14 cellular contexts compared by ENCODE assay signal in genomic region chr20:24872291-24873014, GRCh38.
DNase-seq lines count a peak whose midpoint lies in the region; ATAC-seq and TF ChIP-seq lines count a peak whose summit lies in the region.
"Had no signal": no experiment of that assay in that cellular context is flagged by ENCODE, and none has a peak within 500 bp of the region (broad histone marks: within the 10 kb centered on the region; RNA-seq: fewer than 3 reads in every experiment).

No MANE protein-coding gene starts in this region.

- ATAC-seq in HG02623 (IDR thresholded peaks at IDR 0.05; ENCODE audit: unreplicated experiment) (peak; percentile 46), HG02852 (IDR thresholded peaks at IDR 0.05; ENCODE audit: unreplicated experiment) (no peak)

- WGBS in sigmoid colon, 2 donors, result 54 to 67% methylated on average over 12 of the region's 12 CpGs

- no peaks in the 10 kb centered on the region for H3K36me3 ChIP-seq in sigmoid colon
- H3K36me3 ChIP-seq: neutrophil had no signal

- TF ChIP-seq POLR2A in sigmoid colon (IDR thresholded peaks at IDR 0.05), result no peak

- peaks cover 0 to 7% (median 5%) of the 10 kb centered on the region in 3 donors for H3K27me3 ChIP-seq in sigmoid colon

- peak; percentile 4 for DNase-seq in NCI-H2196 (lab: John Stamatoyannopoulos, UW; ENCODE audit: unreplicated experiment)
- no peak for DNase-seq in NCI-H2196 treated with DMSO at 0.1 percent for 48 hours (lab: John Stamatoyannopoulos, UW; ENCODE audit: unreplicated experiment)
- peak; percentile 13 for DNase-seq in NCI-H1694 treated with DMSO at 0.1 percent for 48 hours (lab: John Stamatoyannopoulos, UW)
- DNase-seq in sigmoid colon, result peak; percentile 56
- no peak for DNase-seq in NCI-H446 (lab: John Stamatoyannopoulos, UW)
- no peak for DNase-seq in SHP77 (lab: John Stamatoyannopoulos, UW)
- DNase-seq: 8988T; activated naive CD4-positive, alpha-beta T cell; cerebellar nuclear complex; MM.1S; SHP77 treated with DMSO at 0.1 percent for 48 hours had no signal

- H3K27ac ChIP-seq in sigmoid colon, result no peak overlapping the region
- H3K27ac ChIP-seq: neutrophil had no signal

- H3K9me3 ChIP-seq in sigmoid colon, result no peaks in the 10 kb centered on the region
- H3K9me3 ChIP-seq: neutrophil had no signal

- no peaks in the 10 kb centered on the region for H3K4me1 ChIP-seq in sigmoid colon

- no peak for TF ChIP-seq CTCF in sigmoid colon (IDR thresholded peaks at IDR 0.05)

- no peak overlapping the region for H3K4me3 ChIP-seq in sigmoid colon

- TF ChIP-seq EP300 in sigmoid colon (IDR thresholded peaks at IDR 0.05), result no peak

- intact Hi-C loops in sigmoid colon (cut with DNase I), result no loop called here

Comparison
In these comparisons a context has a peak if more than half of its experiments do, and no peak if none do; other contexts are left out.
1. DNase-seq: peak in NCI-H2196 (single experiment), NCI-H1694 treated with DMSO at 0.1 percent for 48 hours (single experiment) and sigmoid colon (single experiment); none in NCI-H2196 treated with DMSO at 0.1 percent for 48 hours (single experiment), NCI-H446 (0 of 2) and SHP77 (0 of 2).